Comparison of ENCODE assay signal across 19 cellular contexts in the genomic region with DNA sequence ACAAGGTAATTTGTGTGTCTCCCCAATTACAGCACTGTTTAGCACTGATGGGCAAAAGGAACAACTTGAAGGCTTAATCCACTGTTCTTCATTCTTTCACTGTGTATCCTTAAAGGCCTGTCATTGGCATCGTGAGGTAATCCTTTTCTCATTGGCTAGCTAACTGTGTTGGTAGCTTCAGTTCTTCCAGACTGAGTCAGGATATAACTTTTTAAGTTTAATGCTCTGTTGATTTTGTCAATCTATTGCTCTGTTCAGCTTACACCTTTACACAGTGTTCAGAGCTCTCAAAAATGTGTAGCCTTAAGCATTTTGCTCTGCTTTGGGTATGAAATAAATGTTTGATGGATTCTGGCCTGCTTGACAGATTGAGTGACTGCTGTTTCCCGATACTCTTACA.
"Had no signal": no experiment of that assay in that cellular context is flagged by ENCODE, and none has a peak within 500 bp of the region (broad histone marks: within the 10 kb centered on the region; RNA-seq: fewer than 3 reads in every experiment).

No MANE protein-coding gene starts in this region.

- H3K36me3 ChIP-seq: SJSA1 had no signal

- H3K27ac ChIP-seq: SJSA1, SK-N-MC had no signal

- H3K4me3 ChIP-seq: SJSA1, SK-N-MC had no signal

- H3K27me3 ChIP-seq: SJSA1 had no signal

- H3K4me1 ChIP-seq: SJSA1 had no signal

- H3K9me3 ChIP-seq: SJSA1 had no signal

- DNase-seq: KBM-7, MV-4-11, NCI-H1048, NCI-H1105, NCI-H1417, NCI-H1436 treated with DMSO at 0.1 percent for 48 hours, NCI-H1694, NCI-H187 treated with DMSO at 0.1 percent for 48 hours, NCI-H2029 treated with DMSO at 0.1 percent for 48 hours, NCI-H2171 treated with DMSO at 0.1 percent for 48 hours, NCI-H345, NCI-H446 treated with DMSO at 0.1 percent for 48 hours, NCI-H510A treated with DMSO at 0.1 percent for 48 hours, NCI-H526, Right ventricle myocardium superior, RPMI8226, SIG-M5 had no signal
